19 cellular contexts compared by ENCODE assay signal in the genomic region with DNA sequence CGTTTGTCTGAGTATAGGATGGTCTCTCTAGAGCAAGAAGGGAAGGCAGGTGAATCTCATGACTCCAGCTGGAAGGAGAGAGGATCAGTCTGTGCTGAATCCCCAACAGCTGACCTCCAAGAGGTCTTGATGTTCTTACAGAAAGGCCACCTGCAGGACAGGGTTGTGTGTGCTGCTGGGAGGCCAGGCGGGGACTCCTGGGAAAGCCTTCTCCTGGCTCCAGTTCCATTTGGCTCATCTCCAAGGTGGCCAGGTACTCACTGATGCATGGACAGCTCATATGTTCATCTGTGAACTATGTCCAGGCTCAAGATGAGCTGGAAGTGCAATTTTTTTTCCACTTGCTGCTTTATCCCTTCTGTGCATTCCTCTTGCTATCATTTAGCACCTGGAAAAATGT.
"Had no signal": no experiment of that assay in that cellular context is flagged by ENCODE, and none has a peak within 500 bp of the region (broad histone marks: within the 10 kb centered on the region; RNA-seq: fewer than 3 reads in every experiment).

No MANE protein-coding gene starts in this region.

- H3K4me1 ChIP-seq: ascending aorta, breast epithelium, gastrocnemius medialis, testis, upper lobe of left lung had no signal

- H3K36me3 ChIP-seq: ascending aorta, breast epithelium, gastrocnemius medialis, heart left ventricle, upper lobe of left lung had no signal

- H3K27me3 ChIP-seq: ascending aorta, breast epithelium, gastrocnemius medialis, heart left ventricle, testis, upper lobe of left lung had no signal

- H3K9me3 ChIP-seq: ascending aorta, breast epithelium, gastrocnemius medialis, heart left ventricle, testis, upper lobe of left lung had no signal

- DNase-seq: activated CD4-positive, CD25-positive, alpha-beta regulatory T cell treated with anti-CD3 and anti-CD28 coated beads, Interleukin-2, amount 50 U/mL, for 72 hours; activated gamma-delta T cell; activated T-cell treated with anti-CD3 and anti-CD28 coated beads, Interleukin-2, amount 50 U/mL, for 72 hours; effector CD8-positive, alpha-beta T cell; gastrocnemius medialis; heart left ventricle; kidney glomerular epithelial cell; left ventricle myocardium superior; nephron progenitor cell; nucleus accumbens; stimulated activated CD4-positive, alpha-beta T cell treated with anti-CD3 and anti-CD28 coated beads, Interleukin-4, amount 100 ng/mL, for 1 hour; testis; upper lobe of left lung had no signal

- H3K27ac ChIP-seq: ascending aorta, breast epithelium, gastrocnemius medialis, heart left ventricle, testis, upper lobe of left lung had no signal

- ATAC-seq: activated T-cell treated with anti-CD3 and anti-CD28 coated beads, Interleukin-2, amount 50 U/mL, for 72 hours; esophagus mucosa; gastrocnemius medialis; heart left ventricle; left ventricle myocardium superior; sciatic nerve; stimulated activated effector memory CD8-positive, alpha-beta T cell treated with anti-CD3 and anti-CD28 coated beads, Interleukin-12 subunit alpha, Interleukin-12 subunit beta, amount 100 ng/mL, for 72 hours had no signal

- H3K4me3 ChIP-seq: ascending aorta, breast epithelium, gastrocnemius medialis, heart left ventricle, smooth muscle cell, testis, upper lobe of left lung had no signal
